ENCODE assay signal across 1 cellular context in genomic region chr12:57148469-57149308, GRCh38.
TF ChIP-seq lines count a peak whose summit lies in the region.

No MANE protein-coding gene starts in this region.

TF ChIP-seq in HepG2, 621 proteins besides CTCF, POLR2A, EP300 and RAD21 (continued from another document and continues in another):
- TF ChIP-seq ZHX2 (IDR thresholded peaks at IDR 0.05; ENCODE audit: low read depth) (no peak), ZHX2 (CRISPR knock-in tag; IDR thresholded peaks at IDR 0.05; ENCODE audit: borderline replicate concordance) (no peak), SOX5 (CRISPR knock-in tag; IDR thresholded peaks at IDR 0.05; ENCODE audit: borderline replicate concordance) (peak; percentile 81), ESRRA (CRISPR knock-in tag; IDR thresholded peaks at IDR 0.05; ENCODE audit: low read depth) (no peak), U2AF1 (optimal IDR thresholded peaks at IDR 0.05; ENCODE audit: low read depth, low read length) (no peak), AGO2 (optimal IDR thresholded peaks at IDR 0.05; ENCODE audit: low read depth, low read length) (no peak), SALL2 (CRISPR knock-in tag; IDR thresholded peaks at IDR 0.05) (no peak), MXD3 (CRISPR knock-in tag; IDR thresholded peaks at IDR 0.05) (no peak), ATF7-NPFF (CRISPR knock-in tag; IDR thresholded peaks at IDR 0.05; ENCODE audit: low read depth) (no peak), ZNF766 (CRISPR knock-in tag; IDR thresholded peaks at IDR 0.05; ENCODE audit: borderline replicate concordance) (no peak), ZNF414 (CRISPR knock-in tag; IDR thresholded peaks at IDR 0.05) (no peak), ELK4 (CRISPR knock-in tag; IDR thresholded peaks at IDR 0.05; ENCODE audit: borderline replicate concordance) (no peak), MED1 (CRISPR knock-in tag; IDR thresholded peaks at IDR 0.05) (peak; percentile 77), MAX (IDR thresholded peaks at IDR 0.05) (peak; percentile 45; the same call in 1 of the 2 replicates), MYC (CRISPR knock-in tag; IDR thresholded peaks at IDR 0.05; ENCODE audit: borderline replicate concordance) (peak; percentile 39; the same call in 1 of the 2 replicates), ATF6 (CRISPR knock-in tag; conservative IDR thresholded peaks at IDR 0.05) (no peak), ZFAT (CRISPR knock-in tag; conservative IDR thresholded peaks at IDR 0.05) (no peak), NFRKB (IDR thresholded peaks at IDR 0.05) (no peak), FOXK2 (IDR thresholded peaks at IDR 0.05) (no peak), PHF5A (CRISPR knock-in tag; IDR thresholded peaks at IDR 0.05; ENCODE audit: low read depth, unreplicated experiment) (no peak), ZMYM2 (CRISPR knock-in tag; IDR thresholded peaks at IDR 0.05) (no peak), CENPT (CRISPR knock-in tag; IDR thresholded peaks at IDR 0.05; ENCODE audit: low read depth) (no peak), ZNF75D (CRISPR knock-in tag; IDR thresholded peaks at IDR 0.05; ENCODE audit: borderline replicate concordance) (no peak), ZFP41 (CRISPR knock-in tag; IDR thresholded peaks at IDR 0.05; ENCODE audit: borderline replicate concordance) (no peak), SMARCE1 (IDR thresholded peaks at IDR 0.05; ENCODE audit: borderline replicate concordance) (no peak), SOX13 (IDR thresholded peaks at IDR 0.05) (peak; percentile 41; the same call in 1 of the 2 replicates), SOX13 (CRISPR knock-in tag; conservative IDR thresholded peaks at IDR 0.05 in 1 of 2, IDR thresholded peaks at IDR 0.05 in 1 of 2) (peak in 1 of 2 experiments; percentile 80; a peak in 2 of 4 replicates), GABPB1 (CRISPR knock-in tag; IDR thresholded peaks at IDR 0.05) (peak; percentile 51; the same call in 1 of the 2 replicates), GMEB1 (CRISPR knock-in tag; IDR thresholded peaks at IDR 0.05; ENCODE audit: borderline replicate concordance) (no peak), ZBTB21 (CRISPR knock-in tag; IDR thresholded peaks at IDR 0.05) (no peak), ATRX (CRISPR knock-in tag; IDR thresholded peaks at IDR 0.05; ENCODE audit: borderline replicate concordance) (no peak), KAT7 (CRISPR knock-in tag; IDR thresholded peaks at IDR 0.05; ENCODE audit: borderline replicate concordance) (0 out of 2 replicates have a peak, but pooled peaks have one; percentile 65), ZNF775 (CRISPR knock-in tag; IDR thresholded peaks at IDR 0.05; ENCODE audit: borderline replicate concordance) (no peak), ZNF567 (CRISPR knock-in tag; IDR thresholded peaks at IDR 0.05; ENCODE audit: borderline replicate concordance) (no peak), ZNF776 (CRISPR knock-in tag; IDR thresholded peaks at IDR 0.05) (no peak), PHF8 (CRISPR knock-in tag; IDR thresholded peaks at IDR 0.05) (no peak), ZMYM3 (CRISPR knock-in tag; IDR thresholded peaks at IDR 0.05) (peak; percentile 19; the same call in 1 of the 2 replicates), SYNCRIP (IDR thresholded peaks at IDR 0.05; ENCODE audit: insufficient read depth, low read depth, low read length) (no peak), SNAPC2 (CRISPR knock-in tag; IDR thresholded peaks at IDR 0.05) (no peak), SIX1 (CRISPR knock-in tag; IDR thresholded peaks at IDR 0.05; ENCODE audit: borderline replicate concordance) (no peak), NPAS2 (CRISPR knock-in tag; IDR thresholded peaks at IDR 0.05; ENCODE audit: borderline replicate concordance) (no peak), CC2D1A (CRISPR knock-in tag; IDR thresholded peaks at IDR 0.05) (no peak), HIC2 (CRISPR knock-in tag; IDR thresholded peaks at IDR 0.05; ENCODE audit: low read depth) (no peak), ZNF572 (CRISPR knock-in tag; IDR thresholded peaks at IDR 0.05) (peak; percentile 46; the same call in 1 of the 2 replicates), ZBTB1 (CRISPR knock-in tag; IDR thresholded peaks at IDR 0.05; ENCODE audit: borderline replicate concordance) (no peak), PRMT3 (CRISPR knock-in tag; IDR thresholded peaks at IDR 0.05; ENCODE audit: borderline replicate concordance, low read depth) (no peak), EEA1 (CRISPR knock-in tag; IDR thresholded peaks at IDR 0.05; ENCODE audit: borderline replicate concordance) (no peak), KLF12 (CRISPR knock-in tag; IDR thresholded peaks at IDR 0.05; ENCODE audit: borderline replicate concordance) (no peak), ISL2 (CRISPR knock-in tag; IDR thresholded peaks at IDR 0.05) (peak; percentile 77), KDM3A (CRISPR knock-in tag; IDR thresholded peaks at IDR 0.05; ENCODE audit: low read depth) (no peak), ZNF136 (CRISPR knock-in tag; IDR thresholded peaks at IDR 0.05; ENCODE audit: low read depth) (no peak)
